ENCODE assay signal across 8 cellular contexts in genomic region chr10:11197266-11197712, GRCh38.
DNase-seq lines count a peak whose midpoint lies in the region; ATAC-seq, FAIRE-seq and TF ChIP-seq lines count a peak whose summit lies in the region.

No MANE protein-coding gene starts in this region.

- H3K36me3 Mint-ChIP-seq in effector memory CD8-positive, alpha-beta T cell (ENCODE audit: insufficient read depth) = peaks cover 97% of the 10 kb centered on the region
- H3K36me3 Mint-ChIP-seq in stimulated activated memory B cell treated with anti-CD40 and anti-IgM and Interleukin-4, amounts not matched to agents 10 μg/mL and 1 μg/mL and 100 μg/mL, for 72 hours = peaks cover 62% of the 10 kb centered on the region

- peaks cover 92 to 96% of the 10 kb centered on the region in 2 donors for H3K4me1 Mint-ChIP-seq in effector memory CD8-positive, alpha-beta T cell (ENCODE audit: low read depth in 2 of 2)
- H3K4me1 Mint-ChIP-seq in stimulated activated memory B cell treated with anti-CD40 and anti-IgM and Interleukin-4, amounts not matched to agents 10 μg/mL and 1 μg/mL and 100 μg/mL, for 72 hours = peaks cover 95% of the 10 kb centered on the region

- TF ChIP-seq POLR2A in GM12892 (IDR thresholded peaks at IDR 0.05; ENCODE audit: low read depth, low read length) = 0 out of 2 replicates have a peak, but pooled peaks have one; percentile 36

- ATAC-seq in GM21515 (IDR thresholded peaks at IDR 0.05; ENCODE audit: unreplicated experiment) = peak; percentile 63
- peak; percentile 58 for ATAC-seq in HG03558 (IDR thresholded peaks at IDR 0.05; ENCODE audit: extremely low read depth, unreplicated experiment)
- peak; percentile 56 for ATAC-seq in effector memory CD8-positive, alpha-beta T cell (replicated peaks)
- peak; percentile 90 for ATAC-seq in stimulated activated memory B cell treated with anti-CD40 and anti-IgM and Interleukin-4, amounts not matched to agents 10 μg/mL and 1 μg/mL and 100 μg/mL, for 72 hours

- no peak for DNase-seq in GM12892 (ENCODE audit: insufficient read length)
- DNase-seq in effector memory CD8-positive, alpha-beta T cell = no peak
- no peak for DNase-seq in cerebellar nuclear complex (lab: John Stamatoyannopoulos, UW)
- DNase-seq in inferior parietal cortex (ENCODE audit: extremely low spot score) = no peak
- no peak for DNase-seq in HCEC 1CT

- no peaks in the 10 kb centered on the region for H3K9me3 Mint-ChIP-seq in effector memory CD8-positive, alpha-beta T cell
- no peaks in the 10 kb centered on the region for H3K9me3 Mint-ChIP-seq in stimulated activated memory B cell treated with anti-CD40 and anti-IgM and Interleukin-4, amounts not matched to agents 10 μg/mL and 1 μg/mL and 100 μg/mL, for 72 hours

- H3K4me3 Mint-ChIP-seq in effector memory CD8-positive, alpha-beta T cell = peak overlapping the region; percentile 72 to 80
- H3K4me3 Mint-ChIP-seq in stimulated activated memory B cell treated with anti-CD40 and anti-IgM and Interleukin-4, amounts not matched to agents 10 μg/mL and 1 μg/mL and 100 μg/mL, for 72 hours = peak overlapping the region; percentile 82

- H3K27ac Mint-ChIP-seq in effector memory CD8-positive, alpha-beta T cell = peak overlapping the region; percentile 95 to 97
- H3K27ac Mint-ChIP-seq in stimulated activated memory B cell treated with anti-CD40 and anti-IgM and Interleukin-4, amounts not matched to agents 10 μg/mL and 1 μg/mL and 100 μg/mL, for 72 hours = peak overlapping the region; percentile 97

- peak; percentile 97 for FAIRE-seq in GM12892 (lab: Jason Lieb, UNC)

- H3K27me3 Mint-ChIP-seq in effector memory CD8-positive, alpha-beta T cell = no peaks in the 10 kb centered on the region
- no peaks in the 10 kb centered on the region for H3K27me3 Mint-ChIP-seq in stimulated activated memory B cell treated with anti-CD40 and anti-IgM and Interleukin-4, amounts not matched to agents 10 μg/mL and 1 μg/mL and 100 μg/mL, for 72 hours
